8 cellular contexts compared by ENCODE assay signal in the genomic region with DNA sequence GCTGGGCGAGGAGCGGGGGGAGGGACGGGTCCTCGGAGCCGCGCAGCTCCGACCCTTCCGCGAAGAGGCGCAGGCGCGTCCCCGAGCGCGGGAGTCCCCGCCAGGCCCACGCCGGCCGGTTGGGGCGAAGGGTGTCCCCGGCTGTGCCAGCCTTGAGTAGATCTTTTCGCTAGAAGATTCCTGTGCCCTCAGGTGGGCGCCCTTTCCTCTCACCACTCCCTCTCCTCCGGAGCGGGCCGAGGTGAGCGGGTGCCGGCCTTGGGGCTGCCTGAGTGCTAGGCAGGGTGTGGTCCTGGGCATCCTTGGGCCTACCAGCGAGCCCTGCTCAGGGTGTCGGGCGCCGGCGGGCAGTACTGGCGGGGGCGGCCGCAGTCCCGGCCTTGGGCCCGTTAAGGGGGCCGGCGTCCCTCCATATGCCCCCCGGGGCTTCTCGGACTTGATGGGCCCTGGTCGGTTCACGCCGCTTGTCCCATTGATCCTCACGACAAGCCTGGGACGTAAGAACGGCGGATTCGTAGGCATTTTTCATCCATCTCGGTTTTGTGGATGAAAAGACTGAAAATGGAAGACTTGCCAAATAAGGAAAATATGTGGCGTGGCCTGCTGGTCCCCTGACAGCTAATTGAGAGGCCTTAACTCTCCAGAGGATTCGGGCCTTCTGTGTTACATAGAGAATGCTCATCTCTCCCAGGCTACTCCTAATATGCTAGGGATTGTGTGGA.
DNase-seq lines count a peak whose midpoint lies in the region; ATAC-seq and TF ChIP-seq lines count a peak whose summit lies in the region.

No MANE protein-coding gene starts in this region.

- H3K4me3 ChIP-seq in AG09309 (ENCODE audit: control insufficient read depth, low read depth, low read length), result peak overlapping the region; percentile 61

- DNase-seq in AG09309 (ENCODE audit: low read depth) (no peak), NCI-H2227 treated with DMSO at 0.1 percent for 48 hours (lab: John Stamatoyannopoulos, UW) (peak; percentile 60), medulla oblongata (ENCODE audit: extremely low spot score) (peak; percentile 67)
- DNase-seq in activated CD4-positive, alpha-beta T cell treated with anti-CD3 and anti-CD28 coated beads, Interleukin-2, amount 50 U/mL, for 4 hours, result peak; percentile 44 to 48
- peak; percentile 37 for DNase-seq in effector CD4-positive, alpha-beta T cell
- DNase-seq in stimulated activated CD8-positive, alpha-beta memory T cell treated with anti-CD3 and anti-CD28 coated beads, Interleukin-12 subunit alpha, Interleukin-12 subunit beta, amount 100 ng/mL, for 4 hours (ENCODE audit: low read depth), result peak; percentile 56

- TF ChIP-seq CTCF in AG09309 (IDR thresholded peaks at IDR 0.05; ENCODE audit: control insufficient read depth, insufficient read depth, low read depth, low read length, missing control alignments), result no peak

- ATAC-seq in GM18861 (IDR thresholded peaks at IDR 0.05; ENCODE audit: unreplicated experiment) (peak; percentile 34), HG03095 (IDR thresholded peaks at IDR 0.05; ENCODE audit: unreplicated experiment) (peak; percentile 46)
